ENCODE assay signal across 23 cellular contexts in genomic region chr2:169702979-169703378, GRCh38. TPM values are rescaled to one million over a fixed set of nuclear protein-coding genes. Genes with fewer than 3 reads are reported as not detected.
"Had no signal": no experiment of that assay in that cellular context is flagged by ENCODE, and none has a peak within 500 bp of the region (broad histone marks: within the 10 kb centered on the region; RNA-seq: fewer than 3 reads in every experiment).

No MANE protein-coding gene starts in this region.

- H3K9me3 ChIP-seq: breast epithelium, gastrocnemius medialis, lower lobe of right lung, pancreas, prostate gland, tibial nerve had no signal

- DNase-seq: activated CD4-positive, alpha-beta T cell treated with anti-CD3 and anti-CD28 coated beads for 36 hours; activated CD4-positive, CD25-positive, alpha-beta regulatory T cell; activated CD8-positive, alpha-beta memory T cell treated with anti-CD3 and anti-CD28 coated beads, Interleukin-2, amount 10 ng/mL, durations not matched to agents 7 days and 5 days; activated CD8-positive, alpha-beta T cell treated with anti-CD3 and anti-CD28 coated beads, Interleukin-2, amount 10 ng/mL, durations not matched to agents 7 days and 5 days; activated naive CD8-positive, alpha-beta T cell treated with anti-CD3 and anti-CD28 coated beads, Interleukin-2, amount 50 U/mL, for 24 hours; activated T-cell treated with anti-CD3 and anti-CD28 coated beads, Interleukin-2, amount 50 U/mL, for 48 hours; effector CD8-positive, alpha-beta T cell; erythroblast; gastrocnemius medialis; lower lobe of right lung; mesenchymal stem cell; naive thymus-derived CD8-positive, alpha-beta T cell; nucleus accumbens; pancreas; stimulated activated CD4-positive, alpha-beta T cell treated with anti-CD3 and anti-CD28 coated beads, Interleukin-2, amount 100 ng/mL, for 48 hours; stimulated activated naive CD4-positive, alpha-beta T cell treated with Interleukin-2 at 50 U/mL for 16 hours had no signal

- H2AFZ ChIP-seq: hepatocyte had no signal

- H3K36me3 ChIP-seq: breast epithelium, gastrocnemius medialis, pancreas, prostate gland had no signal

- H3K27me3 ChIP-seq: breast epithelium, gastrocnemius medialis, hepatocyte, pancreas, tibial nerve had no signal

- H3K4me1 ChIP-seq: breast epithelium, lower lobe of right lung, pancreas, prostate gland had no signal

- H3K27ac ChIP-seq: lower lobe of right lung, pancreas, tibial nerve had no signal

- ATAC-seq: activated CD4-positive, alpha-beta T cell treated with anti-CD3 and anti-CD28 coated beads for 36 hours; activated CD8-positive, alpha-beta memory T cell treated with anti-CD3 and anti-CD28 coated beads, Interleukin-2, amount 10 ng/mL, durations not matched to agents 7 days and 5 days; activated CD8-positive, alpha-beta T cell treated with anti-CD3 and anti-CD28 coated beads, Interleukin-2, amount 10 ng/mL, durations not matched to agents 7 days and 5 days; activated naive CD8-positive, alpha-beta T cell treated with anti-CD3 and anti-CD28 coated beads, Interleukin-2, amount 50 U/mL, for 24 hours; gastrocnemius medialis; lower lobe of right lung; naive thymus-derived CD8-positive, alpha-beta T cell; pancreas had no signal

- H3K4me3 ChIP-seq: breast epithelium, gastrocnemius medialis, hepatocyte, lower lobe of right lung, pancreas, prostate gland, tibial nerve had no signal

- H3K4me2 ChIP-seq: hepatocyte had no signal

RNA-seq across cellular contexts. Expression of gene CFAP210, which starts 8.8 kb away (rescaled TPM):
- total RNA-seq: activated CD8-positive, alpha-beta memory T cell treated with anti-CD3 and anti-CD28 coated beads, Interleukin-2, amount 10 ng/mL, durations not matched to agents 7 days and 5 days; activated CD8-positive, alpha-beta T cell treated with anti-CD3 and anti-CD28 coated beads, Interleukin-2, amount 10 ng/mL, durations not matched to agents 7 days and 5 days; activated T-helper 2 cell treated with anti-CD3 and anti-CD28 coated beads, Interferon-gamma antibody, Interleukin-2, Interleukin-4, amounts not matched to agents 10 μg/mL and 5 μg/mL and 100 μg/mL, durations not matched to agents 14 hours and 24 hours and 36 hours; dermis microvascular lymphatic vessel endothelial cell; gastrocnemius medialis; hepatocyte; naive thymus-derived CD8-positive, alpha-beta T cell; T-helper 1 cell treated with Interleukin-12 subunit alpha and Interleukin-12 subunit beta and Interleukin-4 antibody, amounts not matched to agents 30 ng/mL and 1 ng/mL, for 36 hours had no signal
- polyA plus RNA-seq: naive thymus-derived CD8-positive, alpha-beta T cell had no signal
